ENCODE assay signal across 8 cellular contexts in genomic region chr17:48542956-48543853, GRCh38. TPM values are rescaled to one million over a fixed set of nuclear protein-coding genes. Genes with fewer than 3 reads are reported as not detected.
DNase-seq lines count a peak whose midpoint lies in the region; FAIRE-seq and TF ChIP-seq lines count a peak whose summit lies in the region.

No MANE protein-coding gene starts in this region.

- H2BK20ac ChIP-seq in H1 (ENCODE audit: low read length), result no peak overlapping the region

- H4K91ac ChIP-seq in H1 (replicated peaks; ENCODE audit: insufficient read length, low read length), result no peak overlapping the region

- H2AFZ ChIP-seq in H1 (ENCODE audit: low read length), result no peak overlapping the region

- peak; percentile 48 for DNase-seq in NCI-H345 (lab: John Stamatoyannopoulos, UW)
- no peak for DNase-seq in NCI-H345 treated with DMSO at 0.1 percent for 48 hours (lab: John Stamatoyannopoulos, UW; ENCODE audit: unreplicated experiment)
- DNase-seq in activated CD4-positive, alpha-beta T cell treated with anti-CD3 and anti-CD28 coated beads, Interleukin-2, amount 50 U/mL, for 48 hours, result peak; percentile 50 to 69
- DNase-seq in H1 (ENCODE audit: low read depth in 1 of 2, low spot score in 2 of 2), result peak in 1 of 2 experiments; percentile 84
- DNase-seq in mesothelial cell of epicardium (ENCODE audit: low spot score in 2 of 2, unreplicated experiment in 2 of 2), result peak in 1 of 2 experiments; percentile 68
- DNase-seq in NCI-H1436 treated with DMSO at 0.1 percent for 48 hours (lab: John Stamatoyannopoulos, UW), result no peak

- no peak overlapping the region for H3K56ac ChIP-seq in H1 (replicated peaks; ENCODE audit: insufficient read length, low read depth, low read length)

- H3K36me3 ChIP-seq in H1 (ENCODE audit: control insufficient read depth in 2 of 4, insufficient read depth in 4 of 4, low read length in 3 of 4), result peaks cover 0 to 3% (median 0%) of the 10 kb centered on the region in 4 experiments; a peak in 1 of 8 replicates
- H3K36me3 ChIP-seq in subcutaneous abdominal adipose tissue (ENCODE audit: control insufficient read depth in 5 of 5, insufficient read depth in 5 of 5, low read length in 5 of 5), result no peaks in the 10 kb centered on the region

- TF ChIP-seq EP300 in H1 (IDR thresholded peaks at IDR 0.05; ENCODE audit: borderline replicate concordance in 1 of 2, low read depth in 2 of 2, low read length in 2 of 2), result no peak

- H3K4me3 Mint-ChIP-seq in IgD-negative memory B cell (peak overlapping the region; percentile 78 to 94 (median 86)), mesothelial cell of epicardium (peak overlapping the region; percentile 91)

- no peaks in the 10 kb centered on the region for H3K9me3 ChIP-seq in H1 (ENCODE audit: insufficient read depth in 2 of 2, low read depth in 1 of 2, low read length in 1 of 2)
- no peaks in the 10 kb centered on the region for H3K9me3 ChIP-seq in subcutaneous abdominal adipose tissue (ENCODE audit: control insufficient read depth in 5 of 5, low read length in 5 of 5)

- FAIRE-seq in H1 (lab: Jason Lieb, UNC), result no peak

- no peak overlapping the region for H3K14ac ChIP-seq in H1 (ENCODE audit: insufficient read length)

- TF ChIP-seq CTCF in H1 (IDR thresholded peaks at IDR 0.05; ENCODE audit: control extremely low read depth in 1 of 3, insufficient read depth in 1 of 3, low read depth in 1 of 3, low read length in 3 of 3), result peak in 1 of 3 experiments; percentile 16; a peak in 1 of 4 replicates
- no peak for TF ChIP-seq CTCF in mesothelial cell of epicardium (IDR thresholded peaks at IDR 0.05; ENCODE audit: unreplicated experiment)

- no peak overlapping the region for H3K4ac ChIP-seq in H1 (replicated peaks; ENCODE audit: insufficient read length, low read depth, low read length)

- H3K27ac Mint-ChIP-seq in IgD-negative memory B cell (peak overlapping the region; percentile 88 to 94 (median 89)), mesothelial cell of epicardium (peak overlapping the region; percentile 99)

- H3K23ac ChIP-seq in H1 (ENCODE audit: insufficient read length), result no peak overlapping the region

- H3K23me2 ChIP-seq in H1 (ENCODE audit: low read depth, low read length), result no peaks in the 10 kb centered on the region; the same call in 1 of the 2 replicates

- H3K27ac ChIP-seq in H1 (ENCODE audit: low read depth, low read length) (no peak overlapping the region), subcutaneous abdominal adipose tissue (ENCODE audit: low read depth, low read length) (peak overlapping the region; percentile 95)

- no peak overlapping the region; the same call in 1 of the 2 replicates for H2BK15ac ChIP-seq in H1 (ENCODE audit: low read length)

- no peak overlapping the region for H4K5ac ChIP-seq in H1 (ENCODE audit: insufficient read length, low read depth, low read length)

- TF ChIP-seq RAD21 in H1 (IDR thresholded peaks at IDR 0.05 in 1 of 2, conservative IDR thresholded peaks at IDR 0.05 in 1 of 2; ENCODE audit: low read depth in 2 of 2, low read length in 2 of 2), result no peak; a peak in 2 of 4 replicates

- no peaks in the 10 kb centered on the region for H3K79me2 ChIP-seq in H1 (ENCODE audit: control insufficient read depth in 1 of 2, insufficient read depth in 2 of 2, low read length in 2 of 2)

- H3K9ac ChIP-seq in H1 (replicated peaks in 1 of 4; ENCODE audit: extremely low read depth in 1 of 4, low read depth in 3 of 4, low read length in 3 of 4), result no peak overlapping the region
- H3K9ac ChIP-seq in subcutaneous abdominal adipose tissue (ENCODE audit: low read length in 5 of 5), result peak overlapping the region; percentile 68 to 89 (median 86)

- H3K4me2 ChIP-seq in H1 (ENCODE audit: insufficient read depth in 1 of 2, low read depth in 2 of 2, low read length in 2 of 2), result peak overlapping the region; percentile 47 to 91

- H4K8ac ChIP-seq in H1 (ENCODE audit: extremely low read depth, insufficient read depth, low read length), result peak overlapping the region; percentile 11; the same call in 1 of the 2 replicates

- H3K27me3 Mint-ChIP-seq in IgD-negative memory B cell (peaks cover 54% of the 10 kb centered on the region), mesothelial cell of epicardium (ENCODE audit: low read depth) (no peaks in the 10 kb centered on the region)

- H2BK120ac ChIP-seq in H1 (replicated peaks; ENCODE audit: low read depth, low read length), result no peak overlapping the region

- H3K79me1 ChIP-seq in H1 (ENCODE audit: low read depth, low read length), result no peaks in the 10 kb centered on the region

- H3K4me3 ChIP-seq in H1 (ENCODE audit: extremely low read depth in 1 of 4, insufficient read depth in 2 of 4, low read depth in 3 of 4, low read length in 4 of 4) (peak overlapping the region in 2 of 4 experiments; percentile 11 to 38; a peak in 4 of 8 replicates), subcutaneous abdominal adipose tissue (ENCODE audit: low read depth in 1 of 5, low read length in 5 of 5) (peak overlapping the region; percentile 88 to 92 (median 89))

- CTCF ChIA-PET in H1 (lab: Charles Lee; ENCODE audit: partially characterized antibody), result interaction anchor here (0.7 to 1.6 kb wide), 2 partner anchors 47 to 51 kb away, joined by 3 to 4 read pairs; partner anchors contain the start of gene HOXB3

- H2AK5ac ChIP-seq in H1 (ENCODE audit: low read depth, low read length), result no peak overlapping the region

- WGBS in H1 (ENCODE audit: extremely low coverage in 1 of 2, insufficient coverage in 1 of 2, insufficient read length in 1 of 2, insufficient replicate concordance in 2 of 2, low coverage in 1 of 2, low lambda C conversion rate in 2 of 2, missing lambda C conversion rate in 1 of 2), 2 experiments, result 3% methylated on average over 46 of the region's 81 CpGs; no CpG with 5 or more reads in 1 of the 2 experiments

- POLR2A ChIA-PET in H1 (lab: Charles Lee; ENCODE audit: partially characterized antibody), result interaction anchor here (0.6 to 1.5 kb wide), 3 partner anchors 14 to 1670 kb away, joined by 3 to 4 read pairs (median 4); no protein-coding TSS in a partner anchor

- H2BK5ac ChIP-seq in H1 (ENCODE audit: low read depth, low read length), result no peak overlapping the region

- H3K4me1 ChIP-seq in H1 (replicated peaks in 1 of 4; ENCODE audit: control insufficient read depth in 3 of 4, insufficient read depth in 4 of 4, low read length in 3 of 4), result peaks cover 0 to 18% (median 12%) of the 10 kb centered on the region in 4 experiments; a peak in 6 of 7 replicates
- peaks cover 12 to 62% (median 51%) of the 10 kb centered on the region in 5 donors for H3K4me1 ChIP-seq in subcutaneous abdominal adipose tissue (ENCODE audit: control insufficient read depth in 5 of 5, insufficient read depth in 5 of 5, low read length in 5 of 5)

- H3K9me3 Mint-ChIP-seq in IgD-negative memory B cell, result no peaks in the 10 kb centered on the region
- no peaks in the 10 kb centered on the region for H3K9me3 Mint-ChIP-seq in mesothelial cell of epicardium

- no peaks in the 10 kb centered on the region for H3K36me3 Mint-ChIP-seq in IgD-negative memory B cell
- H3K36me3 Mint-ChIP-seq in mesothelial cell of epicardium, result peaks cover 13% of the 10 kb centered on the region

- H3K27me3 ChIP-seq in H1 (replicated peaks in 1 of 4; ENCODE audit: control insufficient read depth in 3 of 4, extremely low read depth in 1 of 4, insufficient read depth in 3 of 4, low read length in 3 of 4), result peaks cover 82 to 95% (median 92%) of the 10 kb centered on the region in 4 experiments
- H3K27me3 ChIP-seq in subcutaneous abdominal adipose tissue (ENCODE audit: control insufficient read depth in 5 of 5, insufficient read depth in 4 of 5, low read length in 5 of 5), result no peaks in the 10 kb centered on the region

- H3K4me1 Mint-ChIP-seq in IgD-negative memory B cell, result peaks cover 11 to 15% (median 12%) of the 10 kb centered on the region in 3 donors
- H3K4me1 Mint-ChIP-seq in mesothelial cell of epicardium, result peaks cover 69% of the 10 kb centered on the region

- H3K18ac ChIP-seq in H1 (ENCODE audit: extremely low read depth, low read length), result no peak overlapping the region

- H4K20me1 ChIP-seq in H1 (replicated peaks in 1 of 2; ENCODE audit: control insufficient read depth in 1 of 2, insufficient read depth in 2 of 2, low read length in 2 of 2), result peaks cover 5 to 10% of the 10 kb centered on the region in 2 experiments

- no peak for TF ChIP-seq POLR2A in H1 (IDR thresholded peaks at IDR 0.05; ENCODE audit: control extremely low read depth in 1 of 2, low read depth in 2 of 2, low read length in 2 of 2)

- H2BK12ac ChIP-seq in H1 (ENCODE audit: low read depth, low read length), result 0 out of 2 replicates have a peak overlapping the region, but pooled peaks have one; percentile 2

RNA-seq across cellular contexts. Expression of gene HOXB2, which starts 1.7 kb away (rescaled TPM):
- polyA plus RNA-seq in IgD-negative memory B cell, result 0.94 TPM
- total RNA-seq in H1 (2021; fragmentation: NEBNext Ultra II Directional; extraction: Animal tissue kit (Norgen Biotek cat#: 25700)), result not detected in 2 replicates
- not detected in 2 replicates for polyA plus RNA-seq in H1 (2011; rRNA removed)
- polyA plus RNA-seq in H1 (2011; cell fraction: cytosol; rRNA removed), result not detected
- polyA plus RNA-seq in H1 (2011; cell fraction: nucleus; rRNA removed), result not detected
- polyA plus RNA-seq in H1 (2012, experiment 1 of 2), result not detected in 4 replicates
- polyA plus RNA-seq in H1 (2012, experiment 2 of 2), result not detected
- not detected for polyA plus RNA-seq in H1 (2013, experiment 1 of 2)
- not detected for polyA plus RNA-seq in H1 (2013, experiment 2 of 2)
- not detected in 2 replicates for polyA minus RNA-seq in H1 (2011; rRNA and poly(A)+ RNA removed)
- polyA minus RNA-seq in H1 (2011; cell fraction: cytosol; rRNA and poly(A)+ RNA removed), result not detected
- 0.90 TPM for polyA minus RNA-seq in H1 (2011; cell fraction: nucleus; rRNA and poly(A)+ RNA removed)
- 46.6 to 47.2 TPM (median 46.7 TPM) in 3 replicates for total RNA-seq in mesothelial cell of epicardium

RNA-seq across cellular contexts. Expression of gene HOXB1, which starts 12.4 kb away (rescaled TPM):
- polyA plus RNA-seq in IgD-negative memory B cell (not detected), H1 (2011; rRNA removed) (not detected in 2 replicates)
- not detected in 2 replicates for total RNA-seq in H1 (2021; fragmentation: NEBNext Ultra II Directional; extraction: Animal tissue kit (Norgen Biotek cat#: 25700))
- polyA plus RNA-seq in H1 (2011; cell fraction: cytosol; rRNA removed), result not detected
- not detected for polyA plus RNA-seq in H1 (2011; cell fraction: nucleus; rRNA removed)
- 0.10 TPM in 1 of 4 replicates, not detected in the others for polyA plus RNA-seq in H1 (2012, experiment 1 of 2)
- polyA plus RNA-seq in H1 (2012, experiment 2 of 2), result 0.08 TPM
- 0.06 TPM for polyA plus RNA-seq in H1 (2013, experiment 1 of 2)
- polyA plus RNA-seq in H1 (2013, experiment 2 of 2), result 0.09 TPM
- not detected in 2 replicates for polyA minus RNA-seq in H1 (2011; rRNA and poly(A)+ RNA removed)
- not detected for polyA minus RNA-seq in H1 (2011; cell fraction: cytosol; rRNA and poly(A)+ RNA removed)
- not detected for polyA minus RNA-seq in H1 (2011; cell fraction: nucleus; rRNA and poly(A)+ RNA removed)
- total RNA-seq in mesothelial cell of epicardium, result 0.24 to 0.43 TPM (median 0.25 TPM) in 3 replicates

RNA-seq across cellular contexts. Expression of gene HOXB4, which starts 34.9 kb away (rescaled TPM):
- polyA plus RNA-seq in IgD-negative memory B cell (0.14 TPM), H1 (2011; rRNA removed) (not detected in 2 replicates)
- not detected in 2 replicates for total RNA-seq in H1 (2021; fragmentation: NEBNext Ultra II Directional; extraction: Animal tissue kit (Norgen Biotek cat#: 25700))
- polyA plus RNA-seq in H1 (2011; cell fraction: cytosol; rRNA removed), result not detected
- polyA plus RNA-seq in H1 (2011; cell fraction: nucleus; rRNA removed), result not detected
- polyA plus RNA-seq in H1 (2012, experiment 1 of 2), result not detected in 4 replicates
- not detected for polyA plus RNA-seq in H1 (2012, experiment 2 of 2)
- polyA plus RNA-seq in H1 (2013, experiment 1 of 2), result not detected
- not detected for polyA plus RNA-seq in H1 (2013, experiment 2 of 2)
- polyA minus RNA-seq in H1 (2011; rRNA and poly(A)+ RNA removed), result not detected in 2 replicates
- polyA minus RNA-seq in H1 (2011; cell fraction: cytosol; rRNA and poly(A)+ RNA removed), result not detected
- not detected for polyA minus RNA-seq in H1 (2011; cell fraction: nucleus; rRNA and poly(A)+ RNA removed)
- total RNA-seq in mesothelial cell of epicardium, result 34.2 to 39.2 TPM (median 34.4 TPM) in 3 replicates

RNA-seq across cellular contexts. Expression of gene HOXB3, which starts 46.8 kb away (rescaled TPM):
- polyA plus RNA-seq in IgD-negative memory B cell, result 0.34 TPM
- total RNA-seq in H1 (2021; fragmentation: NEBNext Ultra II Directional; extraction: Animal tissue kit (Norgen Biotek cat#: 25700)), result not detected in 2 replicates
- not detected in 2 replicates for polyA plus RNA-seq in H1 (2011; rRNA removed)
- polyA plus RNA-seq in H1 (2011; cell fraction: cytosol; rRNA removed), result not detected
- polyA plus RNA-seq in H1 (2011; cell fraction: nucleus; rRNA removed), result not detected
- 0.28 TPM in 1 of 4 replicates, not detected in the others for polyA plus RNA-seq in H1 (2012, experiment 1 of 2)
- polyA plus RNA-seq in H1 (2012, experiment 2 of 2), result not detected
- polyA plus RNA-seq in H1 (2013, experiment 1 of 2), result not detected
- polyA plus RNA-seq in H1 (2013, experiment 2 of 2), result not detected
- polyA minus RNA-seq in H1 (2011; rRNA and poly(A)+ RNA removed), result 0.19 TPM in 1 of 2 replicates, not detected in the other
- polyA minus RNA-seq in H1 (2011; cell fraction: cytosol; rRNA and poly(A)+ RNA removed), result not detected
- 1.00 TPM for polyA minus RNA-seq in H1 (2011; cell fraction: nucleus; rRNA and poly(A)+ RNA removed)
- 282 to 303 TPM (median 282 TPM) in 3 replicates for total RNA-seq in mesothelial cell of epicardium

RNA-seq across cellular contexts. Expression of gene HOXB5, which starts 50.4 kb away (rescaled TPM):
- polyA plus RNA-seq in IgD-negative memory B cell, result not detected
- not detected in 2 replicates for total RNA-seq in H1 (2021; fragmentation: NEBNext Ultra II Directional; extraction: Animal tissue kit (Norgen Biotek cat#: 25700))
- polyA plus RNA-seq in H1 (2011; rRNA removed), result not detected in 2 replicates
- polyA plus RNA-seq in H1 (2011; cell fraction: cytosol; rRNA removed), result not detected
- polyA plus RNA-seq in H1 (2011; cell fraction: nucleus; rRNA removed), result not detected
- polyA plus RNA-seq in H1 (2012, experiment 1 of 2), result not detected in 4 replicates
- polyA plus RNA-seq in H1 (2012, experiment 2 of 2), result not detected
- not detected for polyA plus RNA-seq in H1 (2013, experiment 1 of 2)
- polyA plus RNA-seq in H1 (2013, experiment 2 of 2), result not detected
- 0.07 TPM in 1 of 2 replicates, not detected in the other for polyA minus RNA-seq in H1 (2011; rRNA and poly(A)+ RNA removed)
- polyA minus RNA-seq in H1 (2011; cell fraction: cytosol; rRNA and poly(A)+ RNA removed), result not detected
- not detected for polyA minus RNA-seq in H1 (2011; cell fraction: nucleus; rRNA and poly(A)+ RNA removed)
- 28.6 to 32.4 TPM (median 31.1 TPM) in 3 replicates for total RNA-seq in mesothelial cell of epicardium

Comparison
In these comparisons a context has a peak if more than half of its experiments do, and no peak if none do; other contexts are left out.
1. DNase-seq: peak in NCI-H345 (single experiment) and activated CD4-positive, alpha-beta T cell treated with anti-CD3 and anti-CD28 coated beads, Interleukin-2, amount 50 U/mL, for 48 hours (2 of 2); none in NCI-H345 treated with DMSO at 0.1 percent for 48 hours (single experiment) and NCI-H1436 treated with DMSO at 0.1 percent for 48 hours (single experiment).
2. H3K9ac ChIP-seq: peak in subcutaneous abdominal adipose tissue (5 of 5); none in H1 (0 of 4).
3. RNA of gene HOXB2, which starts 1.7 kb away (total RNA-seq): 46.6 to 47.2 TPM in mesothelial cell of epicardium; not detected in H1; every median in the first group is over 10 times any median in the second.
4. RNA of gene HOXB4, which starts 34.9 kb away (total RNA-seq): 34.2 to 39.2 TPM in mesothelial cell of epicardium; not detected in H1; every median in the first group is over 10 times any median in the second.